Comparison of ENCODE assay signal across 1 cellular context in genomic region chr4:142719854-142720541, GRCh38.
TF ChIP-seq lines count a peak whose summit lies in the region.

No MANE protein-coding gene starts in this region.

TF ChIP-seq in GM23338, 12 proteins besides CTCF, POLR2A, EP300 and RAD21 (continued from another document):
- no peak for TF ChIP-seq ZNF462 (CRISPR knock-in tag; IDR thresholded peaks at IDR 0.05)
- TF ChIP-seq REST (IDR thresholded peaks at IDR 0.05; ENCODE audit: unreplicated experiment): no peak
- no peak for TF ChIP-seq ETS1 (IDR thresholded peaks at IDR 0.05)
